Comparison of ENCODE assay signal across 9 cellular contexts in the genomic region with DNA sequence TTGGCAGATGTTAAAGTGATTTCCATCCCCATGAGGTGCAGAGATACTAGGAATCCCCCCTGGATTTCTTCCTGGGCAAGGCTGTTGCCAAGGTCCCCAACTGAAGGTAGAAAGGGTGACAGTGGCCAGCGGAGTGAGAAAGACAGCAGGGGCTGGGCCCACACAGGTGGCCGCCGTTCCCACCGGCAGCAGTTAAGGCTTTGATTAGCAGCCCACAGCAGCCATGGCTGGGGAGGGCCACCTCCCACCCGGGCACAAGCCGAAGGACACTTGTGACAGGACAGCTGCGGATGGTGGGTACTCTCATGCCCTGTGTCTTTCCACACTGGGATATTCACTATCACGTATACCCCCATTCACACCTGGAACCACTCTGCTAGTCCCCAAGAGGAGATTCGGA.
"Had no signal": no experiment of that assay in that cellular context is flagged by ENCODE, and none has a peak within 500 bp of the region (broad histone marks: within the 10 kb centered on the region; RNA-seq: fewer than 3 reads in every experiment).

No MANE protein-coding gene starts in this region.

- H3K27ac ChIP-seq: GM23248, HL-60 had no signal

- H3K9me3 ChIP-seq: HAP-1 had no signal

- H3K4me3 ChIP-seq: GM23248, HAP-1, K562 had no signal

- ATAC-seq: HCT116, K562 had no signal

- H3K4me3 Mint-ChIP-seq: HFFc6 had no signal

- H3K4me1 ChIP-seq: HAP-1 had no signal

- DNase-seq: GM23248, GOT3, H7, HFFc6, IMR-90 had no signal

- H2AFZ ChIP-seq: GM23248 had no signal

- H3K9ac ChIP-seq: GM23248 had no signal

- H3K27ac Mint-ChIP-seq: HFFc6 had no signal

- H3K9me3 Mint-ChIP-seq: HFFc6 had no signal

- H3K36me3 ChIP-seq: HAP-1 had no signal
